28 cellular contexts compared by ENCODE assay signal in genomic region chr2:69311017-69311416, GRCh38.
A peak's percentile ranks its signal among the peaks of the same experiment; 100 is the strongest.
DNase-seq lines count a peak whose midpoint lies in the region; ATAC-seq and TF ChIP-seq lines count a peak whose summit lies in the region.
"Had no signal": no experiment of that assay in that cellular context is flagged by ENCODE, and none has a peak within 500 bp of the region (broad histone marks: within the 10 kb centered on the region; RNA-seq: fewer than 3 reads in every experiment).

No MANE protein-coding gene starts in this region.

- no peaks in the 10 kb centered on the region for H3K9me3 ChIP-seq in thoracic aorta
- H3K9me3 ChIP-seq in CD4-positive, alpha-beta memory T cell (ENCODE audit: control insufficient read depth in 1 of 2, low read length in 2 of 2), result no peaks in the 10 kb centered on the region
- H3K9me3 ChIP-seq: ovary, thyroid gland had no signal

- H3K27ac ChIP-seq in thoracic aorta, result peak overlapping the region; percentile 80 to 92
- H3K27ac ChIP-seq in CD4-positive, alpha-beta memory T cell (ENCODE audit: low read depth, low read length), result no peak overlapping the region
- H3K27ac ChIP-seq: BLaER1, epithelial cell of prostate, foreskin keratinocyte had no signal

- no peaks in the 10 kb centered on the region for H3K36me3 ChIP-seq in thoracic aorta
- no peaks in the 10 kb centered on the region for H3K36me3 ChIP-seq in CD4-positive, alpha-beta memory T cell (ENCODE audit: insufficient read depth, low read length)
- H3K36me3 ChIP-seq: BLaER1, ovary, thyroid gland had no signal

- H3K36me3 Mint-ChIP-seq in chondrocyte (ENCODE audit: low read depth), result peaks cover 8% of the 10 kb centered on the region
- peaks cover 4% of the 10 kb centered on the region for H3K36me3 Mint-ChIP-seq in memory B cell
- peaks cover 3 to 5% of the 10 kb centered on the region in 2 donors for H3K36me3 Mint-ChIP-seq in CD4-positive, alpha-beta memory T cell

- no peak overlapping the region for H3K4me3 ChIP-seq in thoracic aorta
- H3K4me3 ChIP-seq in CD4-positive, alpha-beta memory T cell (ENCODE audit: low read length in 2 of 2), result no peak overlapping the region
- H3K4me3 ChIP-seq: BLaER1, heart right ventricle, ovary, skin epidermis, thyroid gland had no signal

- DNase-seq in MV-4-11 (lab: John Stamatoyannopoulos, UW) (peak; percentile 38), chondrocyte (ENCODE audit: low spot score) (no peak), memory B cell (ENCODE audit: low spot score in 2 of 2) (no peak), thoracic aorta (ENCODE audit: low spot score) (no peak), UCSD-AML1 (lab: John Stamatoyannopoulos, UW; ENCODE audit: unreplicated experiment) (no peak)
- DNase-seq in CD4-positive, alpha-beta memory T cell, result no peak
- DNase-seq: activated CD4-positive, alpha-beta T cell treated with anti-CD3 and anti-CD28 coated beads for 4 hours; activated CD8-positive, alpha-beta T cell treated with anti-CD3 and anti-CD28 coated beads, Interleukin-2, amount 10 ng/mL, durations not matched to agents 7 days and 5 days; activated naive CD4-positive, alpha-beta T cell treated with anti-CD3 and anti-CD28 coated beads, Interleukin-2, amount 50 U/mL, for 16 hours; amniotic stem cell; effector CD4-positive, alpha-beta T cell; EL; foreskin keratinocyte; H9; heart right ventricle; natural killer cell; NCI-H1105; NCI-H187; NCI-H2171; stimulated activated naive CD4-positive, alpha-beta T cell treated with Interleukin-2 at 50 U/mL for 16 hours; thyroid gland had no signal

- H3K27ac Mint-ChIP-seq in chondrocyte (ENCODE audit: unreplicated experiment) (peak overlapping the region; percentile 39), memory B cell (peak overlapping the region; percentile 76)
- H3K27ac Mint-ChIP-seq in CD4-positive, alpha-beta memory T cell, result peak overlapping the region in 2 of 7 donors; percentile 8 to 55
- H3K27ac Mint-ChIP-seq: activated CD8-positive, alpha-beta T cell treated with anti-CD3 and anti-CD28 coated beads, Interleukin-2, amount 10 ng/mL, durations not matched to agents 7 days and 5 days; activated T-helper 2 cell treated with anti-CD3 and anti-CD28 coated beads, Interferon-gamma antibody, Interleukin-2, Interleukin-4, amounts not matched to agents 10 μg/mL and 5 μg/mL and 100 μg/mL, durations not matched to agents 14 hours and 24 hours and 36 hours; natural killer cell had no signal

- CTCF ChIA-PET in CD4-positive, alpha-beta memory T cell (lab: Charles Lee; ENCODE audit: partially characterized antibody), result no interaction called here

- TF ChIP-seq CTCF in chondrocyte (IDR thresholded peaks at IDR 0.05), result no peak
- TF ChIP-seq CTCF in thoracic aorta (IDR thresholded peaks at IDR 0.05), result no peak

- H3K9me3 Mint-ChIP-seq in chondrocyte (ENCODE audit: low read depth) (peaks cover 8% of the 10 kb centered on the region), memory B cell (peaks cover 2% of the 10 kb centered on the region)
- H3K9me3 Mint-ChIP-seq in CD4-positive, alpha-beta memory T cell, result peaks cover 0 to 6% (median 3%) of the 10 kb centered on the region in 8 donors
- H3K9me3 Mint-ChIP-seq: natural killer cell had no signal

- H3K4me1 Mint-ChIP-seq in chondrocyte (ENCODE audit: low read depth), result peaks cover 49% of the 10 kb centered on the region
- H3K4me1 Mint-ChIP-seq in memory B cell, result peaks cover 26% of the 10 kb centered on the region
- H3K4me1 Mint-ChIP-seq in CD4-positive, alpha-beta memory T cell, result peaks cover 12 to 43% (median 30%) of the 10 kb centered on the region in 4 donors

- POLR2A ChIA-PET in CD4-positive, alpha-beta memory T cell (lab: Charles Lee; ENCODE audit: partially characterized antibody), result no interaction called here

- H3K4me1 ChIP-seq in thoracic aorta (ENCODE audit: control insufficient read depth in 1 of 2, low read depth in 2 of 2), result peaks cover 20 to 58% of the 10 kb centered on the region in 2 donors
- H3K4me1 ChIP-seq in CD4-positive, alpha-beta memory T cell (ENCODE audit: insufficient read depth, low read length), result peaks cover 32% of the 10 kb centered on the region
- H3K4me1 ChIP-seq: foreskin keratinocyte had no signal

- no peaks in the 10 kb centered on the region for H3K27me3 ChIP-seq in thoracic aorta (replicated peaks; ENCODE audit: insufficient read depth)
- H3K27me3 ChIP-seq in CD4-positive, alpha-beta memory T cell (ENCODE audit: insufficient read depth, low read length), result peaks cover 11% of the 10 kb centered on the region
- H3K27me3 ChIP-seq: foreskin keratinocyte, ovary, thyroid gland had no signal

- H3K27me3 Mint-ChIP-seq in chondrocyte (ENCODE audit: low read depth) (no peaks in the 10 kb centered on the region), memory B cell (no peaks in the 10 kb centered on the region)
- H3K27me3 Mint-ChIP-seq in CD4-positive, alpha-beta memory T cell, result peaks cover 2 to 6% of the 10 kb centered on the region in 2 donors

- intact Hi-C loops in CD4-positive, alpha-beta memory T cell (cut with micrococcal nuclease), result no loop called here

- ATAC-seq in memory B cell (ENCODE audit: low read depth), result no peak
- ATAC-seq in thoracic aorta (ENCODE audit: insufficient number of reproducible peaks, low FRiP score, low read depth), result no peak
- no peak for ATAC-seq in GM19023 (IDR thresholded peaks at IDR 0.05; ENCODE audit: unreplicated experiment)
- no peak for ATAC-seq in HG02970 (IDR thresholded peaks at IDR 0.05; ENCODE audit: low FRiP score, unreplicated experiment)
- ATAC-seq: activated CD8-positive, alpha-beta T cell treated with anti-CD3 and anti-CD28 coated beads, Interleukin-2, amount 10 ng/mL, durations not matched to agents 7 days and 5 days; foreskin keratinocyte; heart right ventricle; natural killer cell had no signal

- no peak overlapping the region for H3K4me3 Mint-ChIP-seq in chondrocyte (ENCODE audit: unreplicated experiment)
- no peak overlapping the region for H3K4me3 Mint-ChIP-seq in memory B cell
- H3K4me3 Mint-ChIP-seq in CD4-positive, alpha-beta memory T cell, result no peak overlapping the region
- H3K4me3 Mint-ChIP-seq: activated CD8-positive, alpha-beta T cell treated with anti-CD3 and anti-CD28 coated beads, Interleukin-2, amount 10 ng/mL, durations not matched to agents 7 days and 5 days; H9; natural killer cell had no signal
